9 cellular contexts compared by ENCODE assay signal in the genomic region with DNA sequence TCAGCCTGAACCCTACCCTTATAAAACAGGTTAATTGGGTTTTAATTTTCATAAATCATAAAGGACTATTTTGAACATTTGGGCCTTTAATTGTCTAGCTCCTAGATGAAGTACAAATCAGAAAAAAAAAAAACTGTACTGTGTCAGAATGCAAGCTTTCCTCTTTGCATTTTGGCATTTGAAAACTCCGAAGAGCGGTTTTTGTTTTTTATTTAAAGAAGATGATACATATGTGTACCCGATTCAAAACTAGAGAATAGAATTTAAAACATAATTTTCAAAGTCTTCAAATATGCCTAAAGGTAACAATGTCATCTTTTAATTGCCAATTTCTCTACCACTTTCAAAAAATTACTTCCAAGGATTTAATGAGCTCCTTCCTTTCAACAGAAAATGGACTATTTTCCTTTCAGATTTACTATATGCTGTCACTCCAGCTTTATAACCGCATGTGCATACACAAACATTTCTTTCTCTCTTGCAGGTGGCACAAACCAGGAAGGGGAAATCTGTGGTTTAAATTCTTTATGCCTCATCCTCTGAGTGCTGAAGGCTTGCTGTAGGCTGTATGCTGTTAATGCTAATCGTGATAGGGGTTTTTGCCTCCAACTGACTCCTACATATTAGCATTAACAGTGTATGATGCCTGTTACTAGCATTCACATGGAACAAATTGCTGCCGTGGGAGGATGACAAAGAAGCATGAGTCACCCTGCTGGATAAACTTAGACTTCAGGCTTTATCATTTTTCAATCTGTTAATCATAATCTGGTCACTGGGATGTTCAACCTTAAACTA. TPM values are rescaled to one million over a fixed set of nuclear protein-coding genes. Genes with fewer than 3 reads are reported as not detected.
A peak's percentile ranks its signal among the peaks of the same experiment; 100 is the strongest.
DNase-seq lines count a peak whose midpoint lies in the region; ATAC-seq, FAIRE-seq and TF ChIP-seq lines count a peak whose summit lies in the region.
"Had no signal": no experiment of that assay in that cellular context is flagged by ENCODE, and none has a peak within 500 bp of the region (broad histone marks: within the 10 kb centered on the region; RNA-seq: fewer than 3 reads in every experiment).

No MANE protein-coding gene starts in this region.

- H3K27ac ChIP-seq in AG04450 (ENCODE audit: low read depth, low read length) (no peak overlapping the region), skin epidermis (peak overlapping the region in 11 of 21 experiments; percentile 1 to 80 (median 39))

- no peak for TF ChIP-seq CTCF in AG04450 (IDR thresholded peaks at IDR 0.05; ENCODE audit: low read depth, low read length)
- no peak for TF ChIP-seq CTCF in D721Med (IDR thresholded peaks at IDR 0.05; ENCODE audit: insufficient read depth, missing control alignments)

- H3K9me3 ChIP-seq in AG04450 (ENCODE audit: control insufficient read depth, insufficient read depth, low read length), result no peaks in the 10 kb centered on the region

- peak; percentile 25 for ATAC-seq in GM18867 (IDR thresholded peaks at IDR 0.05; ENCODE audit: unreplicated experiment)

- POLR2A ChIA-PET in AG04450 (lab: Yijun Ruan, JAX), result no interaction called here

- H3K27me3 ChIP-seq in AG04450 (ENCODE audit: control insufficient read depth, insufficient read depth, low read length), result no peaks in the 10 kb centered on the region

- H3K4me3 ChIP-seq in AG04450 (ENCODE audit: low read depth, low read length) (no peak overlapping the region), skin epidermis (no peak overlapping the region)
- H3K4me3 ChIP-seq: lung had no signal

- DNase-seq in AG04450 (ENCODE audit: low read depth, low spot score) (peak; percentile 83), HS-5 (ENCODE audit: low read depth) (peak; percentile 93), UCSD-AML1 (lab: John Stamatoyannopoulos, UW; ENCODE audit: unreplicated experiment) (peak; percentile 8), dermis microvascular lymphatic vessel endothelial cell (ENCODE audit: low read depth in 2 of 2) (peak; percentile 38 to 85), D721Med (ENCODE audit: insufficient read length, low spot score) (no peak), iPS-NIHi11 (ENCODE audit: low spot score) (no peak)

- FAIRE-seq in D721Med (lab: Jason Lieb, UNC), result no peak

- CTCF ChIA-PET in AG04450 (lab: Charles Lee), result interaction anchor here (5.4 kb wide), 1 partner anchor 35 kb away, joined by 24 read pairs; no protein-coding TSS in a partner anchor

RNA-seq across cellular contexts. Expression of gene MRPL39, which starts 33.7 kb away (rescaled TPM):
- polyA plus RNA-seq in AG04450 (2011; rRNA removed), result 22.8 and 37.0 TPM in 2 replicates
- 8.8 and 15.0 TPM in 2 replicates for polyA minus RNA-seq in AG04450 (2011; rRNA and poly(A)+ RNA removed)
- 19.6 and 29.1 TPM in 2 replicates for total RNA-seq in dermis microvascular lymphatic vessel endothelial cell

Comparison
In these comparisons a context has a peak if more than half of its experiments do, and no peak if none do; other contexts are left out.
1. DNase-seq: peak in AG04450 (single experiment), HS-5 (single experiment), UCSD-AML1 (single experiment) and dermis microvascular lymphatic vessel endothelial cell (2 of 2); none in D721Med (single experiment) and iPS-NIHi11 (single experiment).